9 cellular contexts compared by ENCODE assay signal in genomic region chr14:105974902-105975301, GRCh38.
DNase-seq lines count a peak whose midpoint lies in the region; ATAC-seq and TF ChIP-seq lines count a peak whose summit lies in the region.
"Had no signal": no experiment of that assay in that cellular context is flagged by ENCODE, and none has a peak within 500 bp of the region (broad histone marks: within the 10 kb centered on the region; RNA-seq: fewer than 3 reads in every experiment).

No MANE protein-coding gene starts in this region.

- ATAC-seq in GM21717 (IDR thresholded peaks at IDR 0.05; ENCODE audit: unreplicated experiment) = no peak
- ATAC-seq in Right ventricle myocardium superior (ENCODE audit: poor library complexity) = no peak

- intact Hi-C loops in Right ventricle myocardium superior (cut with DNase I) = no loop called here

- in situ Hi-C loops in GM13977 (cut with MboI; ENCODE audit: low pct_unique_long_range_greater_than_20kb, low sequenced_read_pairs, unreplicated experiment) = no loop called here

- peak; percentile 62 for TF ChIP-seq CTCF in GM13977 (IDR thresholded peaks at IDR 0.05; ENCODE audit: extremely low read depth, insufficient read depth, missing control alignments)
- TF ChIP-seq CTCF in foreskin fibroblast (IDR thresholded peaks at IDR 0.05; ENCODE audit: low read depth, low read length) = no peak

- H3K4me3 ChIP-seq in foreskin fibroblast (ENCODE audit: low read depth in 1 of 2, low read length in 2 of 2) = no peak overlapping the region
- H3K4me3 ChIP-seq: SK-N-MC had no signal

- DNase-seq in GM13977 (ENCODE audit: low spot score) = peak; percentile 35
- DNase-seq in RKO (ENCODE audit: low spot score) = peak; percentile 32
- DNase-seq in activated T-helper 9 cell treated with anti-CD3 and anti-CD28 coated beads, Interleukin-2, amount 50 U/mL, for 16 hours (ENCODE audit: low read depth) = peak; percentile 51
- peak; percentile 41 to 50 (median 46) for DNase-seq in stimulated activated CD4-positive, alpha-beta T cell treated with anti-CD3 and anti-CD28 coated beads, TNF-alpha, amount 100 ng/mL, for 4 hours (ENCODE audit: low read depth in 3 of 3)
- no peak for DNase-seq in foreskin fibroblast
- DNase-seq in NCI-H446 treated with DMSO at 0.1 percent for 48 hours (lab: John Stamatoyannopoulos, UW) = no peak
- no peak for DNase-seq in Right ventricle myocardium superior

Comparison
In these comparisons a context has a peak if more than half of its experiments do, and no peak if none do; other contexts are left out.
1. DNase-seq: peak in GM13977 (single experiment), RKO (single experiment), activated T-helper 9 cell treated with anti-CD3 and anti-CD28 coated beads, Interleukin-2, amount 50 U/mL, for 16 hours (single experiment) and stimulated activated CD4-positive, alpha-beta T cell treated with anti-CD3 and anti-CD28 coated beads, TNF-alpha, amount 100 ng/mL, for 4 hours (3 of 3); none in foreskin fibroblast (0 of 2), NCI-H446 treated with DMSO at 0.1 percent for 48 hours (single experiment) and Right ventricle myocardium superior (single experiment).